ENCODE assay signal across 8 cellular contexts in the genomic region with DNA sequence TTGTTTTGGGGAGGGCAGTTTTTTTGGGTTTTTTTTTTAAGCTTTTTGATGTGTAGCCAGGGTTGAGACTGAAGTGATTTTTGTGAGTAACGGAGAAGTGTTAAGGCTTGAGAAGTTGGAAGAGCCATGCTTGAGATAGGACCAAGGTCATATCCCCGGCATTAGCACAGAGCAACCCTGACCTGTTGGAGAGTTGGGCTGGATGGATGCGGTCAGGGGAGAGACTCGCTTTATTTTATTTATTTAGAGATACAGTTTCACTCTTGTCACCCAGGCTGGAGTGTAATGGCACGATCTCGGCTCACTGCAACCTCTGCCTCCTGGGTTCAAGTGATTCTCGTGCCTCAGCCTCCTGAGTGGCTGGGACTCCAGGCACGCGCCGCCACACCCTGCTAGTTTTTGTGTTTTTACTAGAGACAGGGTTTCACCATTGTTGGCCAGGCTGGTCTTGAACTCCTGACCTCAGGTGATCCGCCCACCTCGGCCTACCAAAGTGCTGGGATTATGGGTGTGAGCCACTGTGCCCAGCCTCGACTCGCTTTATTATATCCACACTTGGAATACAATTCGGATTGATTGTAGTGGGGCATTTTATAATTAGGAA. TPM values are rescaled to one million over a fixed set of nuclear protein-coding genes. Genes with fewer than 3 reads are reported as not detected.
DNase-seq lines count a peak whose midpoint lies in the region; TF ChIP-seq lines count a peak whose summit lies in the region.
"Not testable (repeated sequence)": the region's sequence is repeated elsewhere in the genome, so short reads cannot be mapped to it uniquely, and the experiment has no call there.

No MANE protein-coding gene starts in this region.

- intact Hi-C loops in dorsolateral prefrontal cortex (cut with DNase I) = loop anchor here in 1 of 2 donors (5.0 kb wide), 1 partner anchor 39 kb away; no protein-coding TSS in a partner anchor
- intact Hi-C loops in sigmoid colon (cut with DNase I) = loop anchor here (10.0 kb wide), 1 partner anchor 157 kb away; no protein-coding TSS in a partner anchor
- intact Hi-C loops in tibial artery (cut with DNase I; ENCODE audit: low total_unique reads) = not testable (repeated sequence)

- peaks cover 44% of the 10 kb centered on the region for H3K4me1 ChIP-seq in HUES64 (ENCODE audit: insufficient read depth, low read length)
- peaks cover 38% of the 10 kb centered on the region for H3K4me1 ChIP-seq in iPS-15b (ENCODE audit: control insufficient read depth, insufficient read depth, low read length)
- H3K4me1 ChIP-seq in mucosa of rectum (ENCODE audit: control insufficient read depth in 2 of 2, insufficient read depth in 2 of 2, low read length in 2 of 2) = peaks cover 26 to 36% of the 10 kb centered on the region in 2 donors
- H3K4me1 ChIP-seq in sigmoid colon = peaks cover 2 to 89% (median 78%) of the 10 kb centered on the region in 4 donors
- peaks cover 0 to 92% (median 54%) of the 10 kb centered on the region in 4 donors for H3K4me1 ChIP-seq in tibial artery

- not testable (repeated sequence) for TF ChIP-seq EP300 in sigmoid colon (IDR thresholded peaks at IDR 0.05)

- peak overlapping the region; percentile 85 for H3K27ac Mint-ChIP-seq in activated T-cell treated with anti-CD3 and anti-CD28 coated beads, Interleukin-2, amount 50 U/mL, for 24 hours

- not testable (repeated sequence) for H3K9ac ChIP-seq in HUES64 (ENCODE audit: low read depth, low read length); mucosa of rectum (ENCODE audit: low read depth in 1 of 2, low read length in 2 of 2)
- H3K9ac ChIP-seq in iPS-15b (ENCODE audit: low read depth, low read length) = peak overlapping the region; percentile 8

- not testable (repeated sequence) for TF ChIP-seq CTCF in AG04450 (IDR thresholded peaks at IDR 0.05; ENCODE audit: low read depth, low read length); dorsolateral prefrontal cortex (IDR thresholded peaks at IDR 0.05 in 54 of 56, conservative IDR thresholded peaks at IDR 0.05 in 2 of 56; ENCODE audit: low read depth in 1 of 56, partially characterized antibody in 56 of 56); sigmoid colon (IDR thresholded peaks at IDR 0.05); tibial artery (IDR thresholded peaks at IDR 0.05)

- H3K27me3 Mint-ChIP-seq in activated T-cell treated with anti-CD3 and anti-CD28 coated beads, Interleukin-2, amount 50 U/mL, for 24 hours = not testable (repeated sequence)

- H3K9me3 ChIP-seq in AG04450 (ENCODE audit: control insufficient read depth, insufficient read depth, low read length); HUES64 (ENCODE audit: insufficient read depth, low read depth, low read length); iPS-15b (ENCODE audit: control insufficient read depth, insufficient read depth, low read length); mucosa of rectum (ENCODE audit: control insufficient read depth in 2 of 2, low read length in 2 of 2); sigmoid colon; tibial artery: not testable (repeated sequence)

- not testable (repeated sequence) for H3K9me3 Mint-ChIP-seq in activated T-cell treated with anti-CD3 and anti-CD28 coated beads, Interleukin-2, amount 50 U/mL, for 24 hours

- CTCF ChIA-PET in AG04450 (lab: Charles Lee) = interaction anchor here (0.6 to 0.7 kb wide), 2 partner anchors 106 to 186 kb away, joined by 3 to 4 read pairs; no protein-coding TSS in a partner anchor

- POLR2A ChIA-PET in AG04450 (lab: Yijun Ruan, JAX) = interaction anchor here (0.8 to 2.0 kb wide), 5 partner anchors 9 to 42 kb away, joined by 3 to 13 read pairs (median 3); no protein-coding TSS in a partner anchor

- not testable (repeated sequence) for TF ChIP-seq POLR2A in sigmoid colon (IDR thresholded peaks at IDR 0.05)

- H3K27me3 ChIP-seq in AG04450 (ENCODE audit: control insufficient read depth, insufficient read depth, low read length); HUES64 (ENCODE audit: insufficient read depth, low read length); dorsolateral prefrontal cortex; iPS-15b (ENCODE audit: control insufficient read depth, insufficient read depth, low read length); mucosa of rectum (ENCODE audit: control insufficient read depth in 2 of 2, insufficient read depth in 2 of 2, low read length in 2 of 2); sigmoid colon; tibial artery: not testable (repeated sequence)

- not testable (repeated sequence) for H3K36me3 ChIP-seq in HUES64 (ENCODE audit: insufficient read depth, low read length); iPS-15b (ENCODE audit: control insufficient read depth, insufficient read depth, low read length); mucosa of rectum (ENCODE audit: control insufficient read depth in 2 of 2, insufficient read depth in 2 of 2, low read length in 2 of 2); sigmoid colon; tibial artery

- DNase-seq in AG04450 (ENCODE audit: low read depth, low spot score); activated T-cell treated with anti-CD3 and anti-CD28 coated beads, Interleukin-2, amount 50 U/mL, for 24 hours; dorsolateral prefrontal cortex: not testable (repeated sequence)
- peak; percentile 35 for DNase-seq in sigmoid colon
- peak in 1 of 2 donors; percentile 57 for DNase-seq in tibial artery

- not testable (repeated sequence) for H3K4me3 ChIP-seq in AG04450 (ENCODE audit: low read depth, low read length); HUES64 (ENCODE audit: low read length); dorsolateral prefrontal cortex; iPS-15b (ENCODE audit: low read depth, low read length); mucosa of rectum (ENCODE audit: low read length in 2 of 2); sigmoid colon; tibial artery

- H3K4me1 Mint-ChIP-seq in activated T-cell treated with anti-CD3 and anti-CD28 coated beads, Interleukin-2, amount 50 U/mL, for 24 hours (ENCODE audit: low read depth) = peaks cover 30% of the 10 kb centered on the region

- H3K27ac ChIP-seq in AG04450 (ENCODE audit: low read depth, low read length) = peak overlapping the region; percentile 92
- H3K27ac ChIP-seq in HUES64 (ENCODE audit: low read depth, low read length) = 0 out of 2 replicates have a peak overlapping the region, but pooled peaks have one; percentile 3
- H3K27ac ChIP-seq in dorsolateral prefrontal cortex = peak overlapping the region in 31 of 59 donors; percentile 21 to 87 (median 68)
- peak overlapping the region; percentile 61 to 74 for H3K27ac ChIP-seq in mucosa of rectum (ENCODE audit: low read depth in 2 of 2, low read length in 2 of 2)
- H3K27ac ChIP-seq in sigmoid colon = peak overlapping the region; percentile 76 to 93 (median 84)
- H3K27ac ChIP-seq in tibial artery = peak overlapping the region; percentile 69 to 71

- 90% methylated on average over 14 of the region's 15 CpGs for WGBS in HUES64
- WGBS in sigmoid colon, 2 donors = 61 to 83% methylated on average over 15 of the region's 15 CpGs

- not testable (repeated sequence) for H3K4me3 Mint-ChIP-seq in activated T-cell treated with anti-CD3 and anti-CD28 coated beads, Interleukin-2, amount 50 U/mL, for 24 hours

- not testable (repeated sequence) for H3K36me3 Mint-ChIP-seq in activated T-cell treated with anti-CD3 and anti-CD28 coated beads, Interleukin-2, amount 50 U/mL, for 24 hours (ENCODE audit: low read depth)

RNA-seq across cellular contexts. Expression of a gene that starts 43.5 kb away (rescaled TPM):
- polyA plus RNA-seq in AG04450 (2011; rRNA removed) = 89.6 and 90.4 TPM in 2 replicates
- polyA minus RNA-seq in AG04450 (2011; rRNA and poly(A)+ RNA removed) = 265 and 295 TPM in 2 replicates
- 33.5 TPM for polyA plus RNA-seq in HUES64 (2013, experiment 1 of 2)
- 39.4 TPM for polyA plus RNA-seq in HUES64 (2013, experiment 2 of 2)
- total RNA-seq in dorsolateral prefrontal cortex = 10 to 100 TPM; 29.4 to 98.8 (median 48.0) TPM
- total RNA-seq in sigmoid colon = 100 to 1,000 TPM in 1 of 4 donors, 10 to 100 TPM in 3; 51.7 to 121 (median 76.7) TPM
- 100 to 1,000 TPM; 109 to 277 (median 121) TPM for polyA plus RNA-seq in sigmoid colon

Comparison
In these comparisons a context has a peak if more than half of its experiments do, and no peak if none do; other contexts are left out.
1. H3K27ac ChIP-seq: peak in every context shown above with its lines; median percentile 92 in AG04450; 84 in sigmoid colon; 70 in tibial artery; 68 in dorsolateral prefrontal cortex; 68 in mucosa of rectum; 3 in HUES64.